In genomic region chr13:43786766-43787517, GRCh38 we compare ENCODE assay signal across 8 cellular contexts. TPM values are rescaled to one million over a fixed set of nuclear protein-coding genes. Genes with fewer than 3 reads are reported as not detected.
DNase-seq lines count a peak whose midpoint lies in the region; ATAC-seq and TF ChIP-seq lines count a peak whose summit lies in the region.

Gene ENOX1 (minus strand): TSS chr13:43786972.

- DNase-seq in CD8-positive, alpha-beta memory T cell, result no peak
- peak; percentile 76 for DNase-seq in NCI-H446 treated with DMSO at 0.1 percent for 48 hours (lab: John Stamatoyannopoulos, UW)
- peak; percentile 30 for DNase-seq in activated naive CD4-positive, alpha-beta T cell treated with anti-CD3 and anti-CD28 coated beads, Interleukin-2, amount 50 U/mL, for 16 hours
- DNase-seq in germinal center (ENCODE audit: low spot score), result peak; percentile 42
- DNase-seq in nephron progenitor cell, result peak; percentile 76
- DNase-seq in SHP77 (lab: John Stamatoyannopoulos, UW), result no peak

- peaks cover 7 to 21% (median 7%) of the 10 kb centered on the region in 3 donors for H3K4me1 Mint-ChIP-seq in CD8-positive, alpha-beta memory T cell
- H3K4me1 Mint-ChIP-seq in nephron progenitor cell, result peaks cover 17% of the 10 kb centered on the region

- peak within 1 kb of the TSS; percentile 69 to 90 (median 72) for H3K4me3 Mint-ChIP-seq in CD8-positive, alpha-beta memory T cell
- peak within 1 kb of the TSS; percentile 90 for H3K4me3 Mint-ChIP-seq in nephron progenitor cell

- H3K27ac ChIP-seq in CD8-positive, alpha-beta memory T cell (ENCODE audit: low read depth, low read length), result no peak within 1 kb of the TSS

- peaks cover 10% of the 10 kb centered on the region for H3K27me3 ChIP-seq in CD8-positive, alpha-beta memory T cell (ENCODE audit: insufficient read depth, low read length, poor library complexity, severe bottlenecking)

- no peaks in the 10 kb centered on the region for H3K9me3 Mint-ChIP-seq in CD8-positive, alpha-beta memory T cell
- H3K9me3 Mint-ChIP-seq in nephron progenitor cell, result no peaks in the 10 kb centered on the region

- no peak for TF ChIP-seq CTCF in nephron progenitor cell (IDR thresholded peaks at IDR 0.05)

- ATAC-seq in GM19455 (IDR thresholded peaks at IDR 0.05; ENCODE audit: unreplicated experiment) (peak; percentile 50), GM18873 (IDR thresholded peaks at IDR 0.05; ENCODE audit: low FRiP score, unreplicated experiment) (no peak)

- H3K36me3 ChIP-seq in CD8-positive, alpha-beta memory T cell (ENCODE audit: insufficient read depth, low read length), result no peaks in the 10 kb centered on the region

- H3K4me1 ChIP-seq in CD8-positive, alpha-beta memory T cell (ENCODE audit: insufficient read depth, low read length), result no peaks in the 10 kb centered on the region

- no peak within 1 kb of the TSS for H3K4me3 ChIP-seq in CD8-positive, alpha-beta memory T cell (ENCODE audit: low read length)

- POLR2A ChIA-PET in CD8-positive, alpha-beta memory T cell (lab: Charles Lee), result no interaction called here

- CTCF ChIA-PET in CD8-positive, alpha-beta memory T cell (lab: Charles Lee), result no interaction called here

- peaks cover 30 to 45% of the 10 kb centered on the region in 2 donors for H3K27me3 Mint-ChIP-seq in CD8-positive, alpha-beta memory T cell
- peaks cover 64% of the 10 kb centered on the region for H3K27me3 Mint-ChIP-seq in nephron progenitor cell (ENCODE audit: low read depth, poor library complexity)

- H3K27ac Mint-ChIP-seq in CD8-positive, alpha-beta memory T cell, result no peak within 1 kb of the TSS
- H3K27ac Mint-ChIP-seq in nephron progenitor cell, result no peak within 1 kb of the TSS

- H3K36me3 Mint-ChIP-seq in CD8-positive, alpha-beta memory T cell, result no peaks in the 10 kb centered on the region
- H3K36me3 Mint-ChIP-seq in nephron progenitor cell (ENCODE audit: low read depth), result no peaks in the 10 kb centered on the region

- no peaks in the 10 kb centered on the region for H3K9me3 ChIP-seq in CD8-positive, alpha-beta memory T cell (ENCODE audit: low read length)

RNA-seq across cellular contexts. Expression of gene ENOX1, which starts in this region (rescaled TPM):
- under 1 TPM; 0.18 to 0.29 TPM for total RNA-seq in CD8-positive, alpha-beta memory T cell
- not detected for polyA plus RNA-seq in CD8-positive, alpha-beta memory T cell

Comparison
In these comparisons a context has a peak if more than half of its experiments do, and no peak if none do; other contexts are left out.
1. DNase-seq: peak in NCI-H446 treated with DMSO at 0.1 percent for 48 hours (single experiment), activated naive CD4-positive, alpha-beta T cell treated with anti-CD3 and anti-CD28 coated beads, Interleukin-2, amount 50 U/mL, for 16 hours (single experiment), germinal center (single experiment) and nephron progenitor cell (single experiment); none in CD8-positive, alpha-beta memory T cell (0 of 5) and SHP77 (0 of 2).